ENCODE assay signal across 10 cellular contexts in genomic region chrX:111270339-111270738, GRCh38. TPM values are rescaled to one million over a fixed set of nuclear protein-coding genes. Genes with fewer than 3 reads are reported as not detected.
DNase-seq lines count a peak whose midpoint lies in the region; ATAC-seq and TF ChIP-seq lines count a peak whose summit lies in the region.
"Had no signal": no experiment of that assay in that cellular context is flagged by ENCODE, and none has a peak within 500 bp of the region (broad histone marks: within the 10 kb centered on the region; RNA-seq: fewer than 3 reads in every experiment).

Gene CAPN6 (minus strand): TSS chrX:111270483. CDS start chrX:111263936, 6,547 bp downstream.

- H3K4me2 ChIP-seq in PC-3 (ENCODE audit: low read length), result no peak within 1 kb of the TSS

- H3K4me1 Mint-ChIP-seq in CD8-positive, alpha-beta T cell (ENCODE audit: low read depth), result no peaks in the 10 kb centered on the region

- H4K20me1 ChIP-seq in PC-3 (ENCODE audit: low read length), result no peaks in the 10 kb centered on the region

- no peaks in the 10 kb centered on the region for H3K9me3 ChIP-seq in PC-3 (ENCODE audit: low read length)
- no peaks in the 10 kb centered on the region for H3K9me3 ChIP-seq in CD8-positive, alpha-beta T cell (ENCODE audit: low read length)
- H3K9me3 ChIP-seq: esophagus squamous epithelium had no signal

- no peak within 1 kb of the TSS for H2AFZ ChIP-seq in PC-3 (ENCODE audit: low read length)

- intact Hi-C loops in PC-3 (cut with micrococcal nuclease), result no loop called here
- intact Hi-C loops in CD8-positive, alpha-beta T cell (cut with DNase I, micrococcal nuclease), result no loop called here

- H3K9ac ChIP-seq in PC-3 (ENCODE audit: low read length), result no peak within 1 kb of the TSS

- no peak within 1 kb of the TSS for H3K4me3 Mint-ChIP-seq in CD8-positive, alpha-beta T cell

- H3K36me3 Mint-ChIP-seq in CD8-positive, alpha-beta T cell, result no peaks in the 10 kb centered on the region

- H3K4me1 ChIP-seq in PC-3 (ENCODE audit: insufficient read depth, low read length), result no peaks in the 10 kb centered on the region
- H3K4me1 ChIP-seq in CD8-positive, alpha-beta T cell (ENCODE audit: insufficient read depth, low read length), result no peaks in the 10 kb centered on the region
- H3K4me1 ChIP-seq: esophagus squamous epithelium had no signal

- H3K9me3 Mint-ChIP-seq in CD8-positive, alpha-beta T cell, result no peaks in the 10 kb centered on the region

- ATAC-seq in PC-3 (no peak), omental fat pad (ENCODE audit: low FRiP score) (peak; percentile 85)
- ATAC-seq in CD8-positive, alpha-beta T cell, result no peak

- peaks cover 4% of the 10 kb centered on the region for H3K27me3 Mint-ChIP-seq in CD8-positive, alpha-beta T cell (ENCODE audit: low read depth)

- H3K27ac ChIP-seq in PC-3 (ENCODE audit: low read length), result no peak within 1 kb of the TSS
- H3K27ac ChIP-seq in CD8-positive, alpha-beta T cell (ENCODE audit: low read depth, low read length), result no peak within 1 kb of the TSS
- H3K27ac ChIP-seq: esophagus squamous epithelium had no signal

- CTCF ChIA-PET in PC-3 (lab: Charles Lee), result no interaction called here
- CTCF ChIA-PET in CD8-positive, alpha-beta T cell (lab: Charles Lee), result no interaction called here

- no peak for TF ChIP-seq CTCF in PC-3 (conservative IDR thresholded peaks at IDR 0.05; ENCODE audit: low read depth, low read length)
- no peak for TF ChIP-seq CTCF in fibroblast of villous mesenchyme (IDR thresholded peaks at IDR 0.05; ENCODE audit: insufficient read depth, low read depth, low read length)
- no peak for TF ChIP-seq CTCF in omental fat pad (IDR thresholded peaks at IDR 0.05)
- TF ChIP-seq CTCF in CD8-positive, alpha-beta T cell (IDR thresholded peaks at IDR 0.05), result no peak

- H3K27me3 ChIP-seq in PC-3 (ENCODE audit: low read length), result peaks cover 16% of the 10 kb centered on the region
- H3K27me3 ChIP-seq in CD8-positive, alpha-beta T cell (ENCODE audit: insufficient read depth, low read length), result no peaks in the 10 kb centered on the region

- BruUV-seq in PC-3 (replicated peaks; lab: Mats Ljungman, UMichigan), result no TSS peak

- POLR2A ChIA-PET in PC-3 (lab: Charles Lee; ENCODE audit: unreplicated experiment), result no interaction called here
- POLR2A ChIA-PET in CD8-positive, alpha-beta T cell (lab: Charles Lee), result no interaction called here

- no peaks in the 10 kb centered on the region for H3F3A ChIP-seq in PC-3 (ENCODE audit: low read length, unreplicated experiment)

- no peaks in the 10 kb centered on the region for H3K36me3 ChIP-seq in PC-3 (ENCODE audit: low read depth, low read length)
- H3K36me3 ChIP-seq in CD8-positive, alpha-beta T cell (ENCODE audit: insufficient read depth, low read length), result no peaks in the 10 kb centered on the region
- H3K36me3 ChIP-seq: esophagus squamous epithelium had no signal

- H3K4me3 ChIP-seq in PC-3 (ENCODE audit: low read length) (no peak within 1 kb of the TSS), fibroblast of villous mesenchyme (ENCODE audit: low read depth, low read length) (no peak within 1 kb of the TSS)
- no peak within 1 kb of the TSS for H3K4me3 ChIP-seq in CD8-positive, alpha-beta T cell (ENCODE audit: low read depth, low read length)

- no peaks in the 10 kb centered on the region for H3K9me2 ChIP-seq in PC-3 (replicated peaks; ENCODE audit: low read length)

- DNase-seq in Daoy (ENCODE audit: low read depth) (peak; percentile 2), PC-3 (peak; percentile 14), fibroblast of villous mesenchyme (ENCODE audit: low read depth) (peak; percentile 13), omental fat pad (ENCODE audit: low spot score) (no peak), NCI-H510A treated with DMSO at 0.1 percent for 48 hours (lab: John Stamatoyannopoulos, UW) (no peak), DMS 273 treated with DMSO at 0.1 percent for 48 hours (lab: John Stamatoyannopoulos, UW) (no peak)
- DNase-seq in stimulated activated CD4-positive, alpha-beta T cell treated with anti-CD3 and anti-CD28 coated beads, Interleukin-4, amount 100 ng/mL, for 1 hour, result no peak
- no peak for DNase-seq in CD8-positive, alpha-beta T cell
- DNase-seq: esophagus squamous epithelium had no signal

- no peak within 1 kb of the TSS for H3K27ac Mint-ChIP-seq in CD8-positive, alpha-beta T cell

- H3K79me2 ChIP-seq in PC-3 (ENCODE audit: low read length), result no peaks in the 10 kb centered on the region

RNA-seq across cellular contexts. Expression of gene CAPN6, which starts in this region (rescaled TPM):
- total RNA-seq in Daoy (2014; rRNA removed; shearing (Covaris generic)), result not detected in 2 replicates
- total RNA-seq in PC-3 (2014; rRNA removed) (not detected in 2 replicates), fibroblast of villous mesenchyme (0.97 and 1.3 TPM in 2 replicates), omental fat pad (1 to 10 TPM in 3 of 4 donors, under 1 TPM in 1; 0.47 to 5.4 (median 1.4) TPM)
- total RNA-seq in CD8-positive, alpha-beta T cell, result not detected
- total RNA-seq: lung microvascular endothelial cell had no signal

Comparison
In these comparisons a context has a peak if more than half of its experiments do, and no peak if none do; other contexts are left out.
1. Peak in DNase-seq in Daoy; RNA of the gene not detected or under 1 TPM.
2. Peak in DNase-seq in PC-3; RNA of the gene not detected or under 1 TPM.